ENCODE assay signal across 9 cellular contexts in the genomic region with DNA sequence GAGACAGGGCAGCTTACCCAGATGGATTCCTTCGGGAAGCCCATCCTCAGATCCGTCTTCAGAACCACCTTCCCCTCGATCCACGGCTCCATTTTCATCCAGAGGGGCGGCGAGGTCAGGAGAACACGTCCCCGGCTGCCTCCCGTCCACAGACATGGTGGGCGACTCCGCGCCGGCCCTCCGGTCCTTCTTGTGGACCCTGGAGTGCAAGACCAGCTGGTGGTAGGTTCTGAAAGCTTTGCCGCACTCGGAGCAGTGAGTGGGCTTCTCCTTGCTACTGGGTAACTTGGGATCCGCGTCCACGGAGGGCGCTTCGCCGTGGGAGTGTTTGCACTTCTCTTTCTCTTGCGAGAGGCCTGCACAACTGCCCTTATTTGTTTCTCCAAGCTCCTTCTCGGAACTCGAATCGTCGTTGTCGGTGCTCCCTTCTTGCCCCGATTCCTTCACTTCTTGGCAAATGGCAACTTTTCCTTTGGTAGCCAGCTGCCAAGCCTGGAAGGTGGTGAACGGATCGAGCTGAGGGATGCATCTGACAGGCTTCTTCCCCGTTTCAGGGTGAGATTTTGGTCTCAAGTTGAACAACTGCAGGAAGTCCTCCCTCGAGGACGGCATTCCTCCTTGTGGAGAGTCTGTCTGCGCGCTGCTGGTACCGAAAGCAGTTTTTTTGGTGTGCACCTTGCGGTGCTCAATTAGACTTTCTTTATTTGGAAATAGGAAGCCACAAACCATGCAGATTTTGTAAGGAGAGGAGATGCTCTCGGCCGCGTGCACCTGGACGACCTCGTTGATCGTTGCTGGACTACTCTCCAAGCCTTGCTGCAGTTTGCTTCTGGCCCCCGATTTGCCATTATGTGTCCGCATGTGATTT. TPM values are rescaled to one million over a fixed set of nuclear protein-coding genes. Genes with fewer than 3 reads are reported as not detected.
DNase-seq lines count a peak whose midpoint lies in the region; ATAC-seq and TF ChIP-seq lines count a peak whose summit lies in the region.
"Had no signal": no experiment of that assay in that cellular context is flagged by ENCODE, and none has a peak within 500 bp of the region (broad histone marks: within the 10 kb centered on the region; RNA-seq: fewer than 3 reads in every experiment).

No MANE protein-coding gene starts in this region.

- peaks cover 59% of the 10 kb centered on the region for H3F3A ChIP-seq in SK-N-SH (replicated peaks; ENCODE audit: insufficient read depth)

- TF ChIP-seq POLR2A in stomach (IDR thresholded peaks at IDR 0.05) = no peak

- no peaks in the 10 kb centered on the region for H3K27me3 Mint-ChIP-seq in activated B cell treated with CpG ODN at 0.5 μM for 24 hours

- H3K79me2 ChIP-seq in SK-N-SH (ENCODE audit: insufficient read depth) = peaks cover 100% of the 10 kb centered on the region

- H3K36me3 ChIP-seq in SK-N-SH (replicated peaks in 1 of 2; ENCODE audit: control insufficient read depth in 1 of 2, insufficient read depth in 2 of 2, low read length in 1 of 2) = peaks cover 48 to 49% of the 10 kb centered on the region in 2 experiments
- H3K36me3 ChIP-seq in stomach = peaks cover 25 to 46% (median 36%) of the 10 kb centered on the region in 4 donors

- ATAC-seq in SK-N-SH treated with all-trans-retinoic acid at 6 μM for 48 hours (no peak), activated B cell treated with CpG ODN at 0.5 μM for 24 hours (ENCODE audit: low read depth) (no peak), HG02981 (IDR thresholded peaks at IDR 0.05; ENCODE audit: unreplicated experiment) (no peak)

- WGBS in SK-N-SH (ENCODE audit: low lambda C conversion rate) = 96% methylated on average over 45 of the region's 46 CpGs
- WGBS in stomach, 5 donors = 76 to 83% (median 77%) methylated on average over 45 to 46 of the region's 46 CpGs

- H3K27ac ChIP-seq in SK-N-SH (ENCODE audit: low read depth in 2 of 2, low read length in 1 of 2) = peak overlapping the region in 1 of 2 experiments; percentile 95; a peak in 3 of 4 replicates
- H3K27ac ChIP-seq in stomach = peak overlapping the region; percentile 21 to 100 (median 80)
- H3K27ac ChIP-seq: 22Rv1 had no signal

- H3K9ac ChIP-seq in SK-N-SH = peak overlapping the region; percentile 69; the same call in 1 of the 2 replicates

- no peak overlapping the region for H3K4me3 ChIP-seq in SK-N-SH (ENCODE audit: low read depth in 2 of 2, low read length in 1 of 2)
- H3K4me3 ChIP-seq in fibroblast of mammary gland (ENCODE audit: control insufficient read depth, low read depth, low read length) = peak overlapping the region; percentile 16
- peak overlapping the region in 3 of 4 donors; percentile 3 to 34 (median 19) for H3K4me3 ChIP-seq in stomach

- TF ChIP-seq EP300 in SK-N-SH (IDR thresholded peaks at IDR 0.05; ENCODE audit: borderline replicate concordance in 1 of 2, low read depth in 1 of 2, low read length in 1 of 2) (no peak), stomach (IDR thresholded peaks at IDR 0.05) (no peak)

- no peak for TF ChIP-seq RAD21 in SK-N-SH (IDR thresholded peaks at IDR 0.05; ENCODE audit: low read length)

- peak overlapping the region; percentile 69; the same call in 1 of the 2 replicates for H3K4me2 ChIP-seq in SK-N-SH

- POLR2A ChIA-PET in SK-N-SH (lab: Yijun Ruan, JAX) (no interaction called here), activated B cell treated with CpG ODN at 0.5 μM for 24 hours (lab: Charles Lee) (interaction anchor here (0.6 to 2.0 kb wide), 7 partner anchors 10 to 359 kb away, joined by 3 to 21 read pairs (median 4); a partner anchor contains a TSS)

- peaks cover 85% of the 10 kb centered on the region for H3K4me1 Mint-ChIP-seq in activated B cell treated with CpG ODN at 0.5 μM for 24 hours

- in situ Hi-C loops in G401 (cut with HindIII; ENCODE audit: low sequenced_read_pairs) = loop anchor here (10.0 kb wide), 1 partner anchor 173 kb away; no protein-coding TSS in a partner anchor
- in situ Hi-C loops in GM13976 (cut with MboI; ENCODE audit: low sequenced_read_pairs, unreplicated experiment) = loop anchor here (10.0 to 25.0 kb wide), 2 partner anchors 163 to 356 kb away; no protein-coding TSS in a partner anchor

- intact Hi-C loops in activated B cell treated with CpG ODN at 0.5 μM for 24 hours (cut with micrococcal nuclease) = no loop called here
- intact Hi-C loops in stomach (cut with DNase I; ENCODE audit: low total_unique reads) = no loop called here

- H3K4me3 Mint-ChIP-seq in activated B cell treated with CpG ODN at 0.5 μM for 24 hours = peak overlapping the region; percentile 70

- H3K9me3 Mint-ChIP-seq in activated B cell treated with CpG ODN at 0.5 μM for 24 hours = no peaks in the 10 kb centered on the region

- no peak overlapping the region for H2AFZ ChIP-seq in SK-N-SH (ENCODE audit: low read depth)

- H3K36me3 Mint-ChIP-seq in activated B cell treated with CpG ODN at 0.5 μM for 24 hours (ENCODE audit: low read depth) = peaks cover 54% of the 10 kb centered on the region

- no peaks in the 10 kb centered on the region for H3K27me3 ChIP-seq in SK-N-SH (ENCODE audit: insufficient read depth)
- no peaks in the 10 kb centered on the region for H3K27me3 ChIP-seq in stomach

- TF ChIP-seq CTCF in SK-N-SH (IDR thresholded peaks at IDR 0.05) (no peak), activated B cell treated with CpG ODN at 0.5 μM for 24 hours (IDR thresholded peaks at IDR 0.05) (no peak), fibroblast of mammary gland (conservative IDR thresholded peaks at IDR 0.05; ENCODE audit: control insufficient read depth, insufficient read depth, low read depth, low read length) (no peak), stomach (IDR thresholded peaks at IDR 0.05) (no peak), GM13976 (IDR thresholded peaks at IDR 0.05; ENCODE audit: borderline replicate concordance, control extremely low read depth, extremely low read depth, insufficient read depth, missing control alignments) (no peak)

- H3K9me3 ChIP-seq in SK-N-SH (no peaks in the 10 kb centered on the region), stomach (no peaks in the 10 kb centered on the region)

- peak overlapping the region; percentile 88 for H3K27ac Mint-ChIP-seq in activated B cell treated with CpG ODN at 0.5 μM for 24 hours

- DNase-seq in SK-N-SH = no peak
- no peak for DNase-seq in activated B cell treated with CpG ODN at 0.5 μM for 24 hours
- DNase-seq in fibroblast of mammary gland (ENCODE audit: low read depth) = no peak
- DNase-seq in stomach = peak; percentile 26
- no peak for DNase-seq in G401 (ENCODE audit: low spot score)
- DNase-seq in GM13976 (ENCODE audit: low spot score) = no peak

- H3K4me1 ChIP-seq in SK-N-SH (ENCODE audit: control insufficient read depth in 1 of 2, insufficient read depth in 2 of 2, low read depth in 1 of 2, low read length in 1 of 2) = peaks cover 14 to 75% of the 10 kb centered on the region in 2 experiments
- H3K4me1 ChIP-seq in stomach = peaks cover 55 to 98% (median 81%) of the 10 kb centered on the region in 4 donors

- no peaks in the 10 kb centered on the region for H3K9me2 ChIP-seq in SK-N-SH

- CTCF ChIA-PET in SK-N-SH (lab: Yijun Ruan, JAX) = interaction anchor here (0.9 to 7.9 kb wide), 5 partner anchors 76 to 480 kb away, joined by 3 to 46 read pairs (median 3); no protein-coding TSS in a partner anchor
- CTCF ChIA-PET in activated B cell treated with CpG ODN at 0.5 μM for 24 hours (lab: Charles Lee) = interaction anchor here (0.8 to 8.8 kb wide), 4 partner anchors 283 to 350 kb away, joined by 3 to 88 read pairs (median 3); no protein-coding TSS in a partner anchor

- peaks cover 20% of the 10 kb centered on the region for H4K20me1 ChIP-seq in SK-N-SH (ENCODE audit: insufficient read depth)

TF ChIP-seq in SK-N-SH, 30 proteins besides CTCF, POLR2A, EP300 and RAD21 (continues in another document):
- no peak for TF ChIP-seq FOXJ3 (CRISPR knock-in tag; IDR thresholded peaks at IDR 0.05)
- no peak for TF ChIP-seq EZH2phosphoT487 (IDR thresholded peaks at IDR 0.05; ENCODE audit: borderline replicate concordance, low read depth)
- TF ChIP-seq, protein P1, sequence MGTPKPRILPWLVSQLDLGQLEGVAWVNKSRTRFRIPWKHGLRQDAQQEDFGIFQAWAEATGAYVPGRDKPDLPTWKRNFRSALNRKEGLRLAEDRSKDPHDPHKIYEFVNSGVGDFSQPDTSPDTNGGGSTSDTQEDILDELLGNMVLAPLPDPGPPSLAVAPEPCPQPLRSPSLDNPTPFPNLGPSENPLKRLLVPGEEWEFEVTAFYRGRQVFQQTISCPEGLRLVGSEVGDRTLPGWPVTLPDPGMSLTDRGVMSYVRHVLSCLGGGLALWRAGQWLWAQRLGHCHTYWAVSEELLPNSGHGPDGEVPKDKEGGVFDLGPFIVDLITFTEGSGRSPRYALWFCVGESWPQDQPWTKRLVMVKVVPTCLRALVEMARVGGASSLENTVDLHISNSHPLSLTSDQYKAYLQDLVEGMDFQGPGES (IDR thresholded peaks at IDR 0.05; ENCODE audit: low read depth, low read length) = no peak
- TF ChIP-seq, protein P2, sequence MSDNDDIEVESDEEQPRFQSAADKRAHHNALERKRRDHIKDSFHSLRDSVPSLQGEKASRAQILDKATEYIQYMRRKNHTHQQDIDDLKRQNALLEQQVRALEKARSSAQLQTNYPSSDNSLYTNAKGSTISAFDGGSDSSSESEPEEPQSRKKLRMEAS (IDR thresholded peaks at IDR 0.05; ENCODE audit: low read depth) = no peak

TF ChIP-seq in SK-N-SH treated with all-trans-retinoic acid at 6 μM for 48 hours, 23 proteins besides CTCF, POLR2A, EP300 and RAD21 (continues in another document):
- TF ChIP-seq SNAI2 (CRISPR knock-in tag; IDR thresholded peaks at IDR 0.05) (no peak), PPARA (CRISPR knock-in tag; IDR thresholded peaks at IDR 0.05; ENCODE audit: borderline replicate concordance) (no peak)
- TF ChIP-seq, protein P3, sequence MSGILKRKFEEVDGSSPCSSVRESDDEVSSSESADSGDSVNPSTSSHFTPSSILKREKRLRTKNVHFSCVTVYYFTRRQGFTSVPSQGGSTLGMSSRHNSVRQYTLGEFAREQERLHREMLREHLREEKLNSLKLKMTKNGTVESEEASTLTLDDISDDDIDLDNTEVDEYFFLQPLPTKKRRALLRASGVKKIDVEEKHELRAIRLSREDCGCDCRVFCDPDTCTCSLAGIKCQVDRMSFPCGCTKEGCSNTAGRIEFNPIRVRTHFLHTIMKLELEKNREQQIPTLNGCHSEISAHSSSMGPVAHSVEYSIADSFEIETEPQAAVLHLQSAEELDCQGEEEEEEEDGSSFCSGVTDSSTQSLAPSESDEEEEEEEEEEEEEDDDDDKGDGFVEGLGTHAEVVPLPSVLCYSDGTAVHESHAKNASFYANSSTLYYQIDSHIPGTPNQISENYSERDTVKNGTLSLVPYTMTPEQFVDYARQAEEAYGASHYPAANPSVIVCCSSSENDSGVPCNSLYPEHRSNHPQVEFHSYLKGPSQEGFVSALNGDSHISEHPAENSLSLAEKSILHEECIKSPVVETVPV (CRISPR knock-in tag; IDR thresholded peaks at IDR 0.05) = no peak

RNA-seq across cellular contexts. Expression of a gene that starts 12.0 kb away (rescaled TPM):
- polyA plus RNA-seq in SK-N-SH (2012; rRNA removed) (6.9 and 7.1 TPM in 2 replicates), stomach (1 to 10 TPM; 6.3 to 9.6 (median 7.1) TPM)
- 7.6 and 8.5 TPM in 2 replicates for polyA plus RNA-seq in SK-N-SH (2012; cell fraction: cytosol; rRNA removed)
- polyA plus RNA-seq in SK-N-SH (2012; cell fraction: nucleus; rRNA removed) = 13.4 and 14.5 TPM in 2 replicates
- total RNA-seq in activated B cell treated with CpG ODN at 0.5 μM for 24 hours (70.0 and 80.3 TPM in 2 replicates), stomach (10 to 100 TPM; 24.3 to 40.2 (median 31.7) TPM)
- total RNA-seq in G401 (2014; rRNA removed; shearing (Covaris generic)) = 63.4 and 79.3 TPM in 2 replicates

Comparison
In these comparisons a context has a peak if more than half of its experiments do, and no peak if none do; other contexts are left out.
1. H3K4me3 ChIP-seq: peak in fibroblast of mammary gland (single experiment) and stomach (3 of 4); none in SK-N-SH (0 of 2).